ENCODE assay signal across 21 cellular contexts in the genomic region with DNA sequence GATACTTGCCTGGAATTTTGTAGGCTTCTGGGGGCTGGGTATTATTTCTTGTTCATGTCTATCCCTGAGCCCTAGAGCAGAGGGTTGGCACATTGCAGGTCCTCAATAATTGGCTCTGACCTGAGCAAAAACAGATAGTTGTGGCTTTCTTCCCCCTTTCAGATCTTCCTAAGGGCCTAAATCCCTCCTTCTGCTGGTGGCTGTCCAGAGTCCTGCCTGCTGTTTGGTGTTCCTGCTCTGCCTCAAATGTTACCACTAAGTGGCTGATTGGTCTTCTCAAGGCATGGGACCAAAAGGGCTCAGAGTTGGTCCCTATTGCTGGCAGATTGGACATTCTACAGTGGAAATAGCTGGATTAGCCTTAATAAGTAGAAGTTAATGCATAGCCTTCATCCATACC. TPM values are rescaled to one million over a fixed set of nuclear protein-coding genes. Genes with fewer than 3 reads are reported as not detected.
A peak's percentile ranks its signal among the peaks of the same experiment; 100 is the strongest.
DNase-seq lines count a peak whose midpoint lies in the region; ATAC-seq and TF ChIP-seq lines count a peak whose summit lies in the region.
"Had no signal": no experiment of that assay in that cellular context is flagged by ENCODE, and none has a peak within 500 bp of the region (broad histone marks: within the 10 kb centered on the region; RNA-seq: fewer than 3 reads in every experiment).

No MANE protein-coding gene starts in this region.

- H3K4me3 Mint-ChIP-seq in GM23338: no peak overlapping the region
- no peak overlapping the region for H3K4me3 Mint-ChIP-seq in neural crest cell
- H3K4me3 Mint-ChIP-seq in natural killer cell treated with Interleukin-12 subunit alpha and Interleukin-12 subunit beta and Interleukin-15 and Interleukin-18, amount 100 ng/mL, for 72 hours: no peak overlapping the region
- H3K4me3 Mint-ChIP-seq: CD4-positive, alpha-beta memory T cell; H9; HFFc6 had no signal

- no peak for TF ChIP-seq RAD21 in Ishikawa (IDR thresholded peaks at IDR 0.05; ENCODE audit: low read depth)

- TF ChIP-seq CTCF in GM23338 (conservative IDR thresholded peaks at IDR 0.05; ENCODE audit: low read depth in 2 of 2): no peak
- TF ChIP-seq CTCF in neural crest cell (conservative IDR thresholded peaks at IDR 0.05): no peak
- TF ChIP-seq CTCF in omental fat pad (IDR thresholded peaks at IDR 0.05): no peak

- no peaks in the 10 kb centered on the region for H3K79me2 ChIP-seq in GM23338 (replicated peaks; ENCODE audit: insufficient read depth)

- H3K27ac Mint-ChIP-seq in GM23338: no peak overlapping the region
- H3K27ac Mint-ChIP-seq in neural crest cell (ENCODE audit: unreplicated experiment): peak overlapping the region; percentile 63
- no peak overlapping the region for H3K27ac Mint-ChIP-seq in natural killer cell treated with Interleukin-12 subunit alpha and Interleukin-12 subunit beta and Interleukin-15 and Interleukin-18, amount 100 ng/mL, for 72 hours
- H3K27ac Mint-ChIP-seq: CD4-positive, alpha-beta memory T cell; HFFc6 had no signal

- H4K20me1 ChIP-seq in GM23338 (replicated peaks; ENCODE audit: insufficient read depth): no peaks in the 10 kb centered on the region

- peaks cover 26% of the 10 kb centered on the region for H3K4me1 Mint-ChIP-seq in GM23338
- peaks cover 12% of the 10 kb centered on the region for H3K4me1 Mint-ChIP-seq in neural crest cell
- no peaks in the 10 kb centered on the region for H3K4me1 Mint-ChIP-seq in natural killer cell treated with Interleukin-12 subunit alpha and Interleukin-12 subunit beta and Interleukin-15 and Interleukin-18, amount 100 ng/mL, for 72 hours (ENCODE audit: low read depth in 2 of 2)
- H3K4me1 Mint-ChIP-seq: CD4-positive, alpha-beta memory T cell had no signal

- no peak for ATAC-seq in GM23338
- no peak for ATAC-seq in omental fat pad (ENCODE audit: low FRiP score)
- no peak for ATAC-seq in natural killer cell treated with Interleukin-12 subunit alpha and Interleukin-12 subunit beta and Interleukin-15 and Interleukin-18, amount 100 ng/mL, for 72 hours
- ATAC-seq in HG03457 (IDR thresholded peaks at IDR 0.05; ENCODE audit: unreplicated experiment): no peak
- ATAC-seq: HCT116 had no signal

- peaks cover 7% of the 10 kb centered on the region for H3K36me3 ChIP-seq in GM23338 (ENCODE audit: insufficient read depth)

- peak overlapping the region; percentile 38; the same call in 1 of the 2 replicates for H2AFZ ChIP-seq in GM23338
- H2AFZ ChIP-seq: GM23248 had no signal

- H3K9me3 Mint-ChIP-seq in GM23338 (peaks cover 14% of the 10 kb centered on the region), neural crest cell (peaks cover 5% of the 10 kb centered on the region)
- H3K9me3 Mint-ChIP-seq in natural killer cell treated with Interleukin-12 subunit alpha and Interleukin-12 subunit beta and Interleukin-15 and Interleukin-18, amount 100 ng/mL, for 72 hours: peaks cover 4% of the 10 kb centered on the region
- H3K9me3 Mint-ChIP-seq: HFFc6 had no signal

- H3K36me3 Mint-ChIP-seq in GM23338 (ENCODE audit: low read depth): peaks cover 10% of the 10 kb centered on the region
- no peaks in the 10 kb centered on the region for H3K36me3 Mint-ChIP-seq in neural crest cell (ENCODE audit: low read depth)
- peaks cover 5% of the 10 kb centered on the region for H3K36me3 Mint-ChIP-seq in natural killer cell treated with Interleukin-12 subunit alpha and Interleukin-12 subunit beta and Interleukin-15 and Interleukin-18, amount 100 ng/mL, for 72 hours
- H3K36me3 Mint-ChIP-seq: CD4-positive, alpha-beta memory T cell had no signal

- H3K4me1 ChIP-seq in GM23338 (ENCODE audit: insufficient read depth): peaks cover 34% of the 10 kb centered on the region

- H3F3A ChIP-seq in GM23338 (replicated peaks; ENCODE audit: low read depth): no peaks in the 10 kb centered on the region

- 0 out of 2 replicates have a peak, but pooled peaks cover 4% of the 10 kb centered on the region for H3K9me2 ChIP-seq in GM23338 (ENCODE audit: insufficient read depth)

- no peak overlapping the region for H3K4me2 ChIP-seq in GM23338

- H3K27me3 Mint-ChIP-seq in GM23338 (ENCODE audit: insufficient read depth, low read depth, poor library complexity): peaks cover 5% of the 10 kb centered on the region
- no peaks in the 10 kb centered on the region for H3K27me3 Mint-ChIP-seq in neural crest cell (ENCODE audit: low read depth)
- peaks cover 0 to 3% of the 10 kb centered on the region in 2 donors for H3K27me3 Mint-ChIP-seq in natural killer cell treated with Interleukin-12 subunit alpha and Interleukin-12 subunit beta and Interleukin-15 and Interleukin-18, amount 100 ng/mL, for 72 hours

- no peak overlapping the region for H3K4me3 ChIP-seq in GM23338
- H3K4me3 ChIP-seq: GM23248 had no signal

- DNase-seq in GM23338 (ENCODE audit: low spot score) (no peak), neural crest cell (ENCODE audit: low read depth, low spot score) (no peak), omental fat pad (ENCODE audit: low spot score) (no peak)
- no peak for DNase-seq in natural killer cell treated with Interleukin-12 subunit alpha and Interleukin-12 subunit beta and Interleukin-15 and Interleukin-18, amount 100 ng/mL, for 72 hours (ENCODE audit: low spot score)
- DNase-seq: C1 segment of cervical spinal cord; Calu3; CD4-positive, alpha-beta memory T cell; COR-L47; DMS53; DMS79 treated with DMSO at 0.1 percent for 48 hours; GM23248; H9; HFFc6 had no signal

- no peaks in the 10 kb centered on the region for H3K27me3 ChIP-seq in GM23338 (ENCODE audit: insufficient read depth)

- H3K27ac ChIP-seq in GM23338 (ENCODE audit: low read depth): no peak overlapping the region
- H3K27ac ChIP-seq: GM23248 had no signal

- no peak for TF ChIP-seq EP300 in Ishikawa (IDR thresholded peaks at IDR 0.05; ENCODE audit: borderline replicate concordance)

TF ChIP-seq in GM23338, 12 proteins besides CTCF, POLR2A, EP300 and RAD21:
- TF ChIP-seq JUNB (IDR thresholded peaks at IDR 0.05; ENCODE audit: unreplicated experiment): no peak

TF ChIP-seq in Ishikawa, 13 proteins besides CTCF, POLR2A, EP300 and RAD21:
- TF ChIP-seq, protein P1, sequence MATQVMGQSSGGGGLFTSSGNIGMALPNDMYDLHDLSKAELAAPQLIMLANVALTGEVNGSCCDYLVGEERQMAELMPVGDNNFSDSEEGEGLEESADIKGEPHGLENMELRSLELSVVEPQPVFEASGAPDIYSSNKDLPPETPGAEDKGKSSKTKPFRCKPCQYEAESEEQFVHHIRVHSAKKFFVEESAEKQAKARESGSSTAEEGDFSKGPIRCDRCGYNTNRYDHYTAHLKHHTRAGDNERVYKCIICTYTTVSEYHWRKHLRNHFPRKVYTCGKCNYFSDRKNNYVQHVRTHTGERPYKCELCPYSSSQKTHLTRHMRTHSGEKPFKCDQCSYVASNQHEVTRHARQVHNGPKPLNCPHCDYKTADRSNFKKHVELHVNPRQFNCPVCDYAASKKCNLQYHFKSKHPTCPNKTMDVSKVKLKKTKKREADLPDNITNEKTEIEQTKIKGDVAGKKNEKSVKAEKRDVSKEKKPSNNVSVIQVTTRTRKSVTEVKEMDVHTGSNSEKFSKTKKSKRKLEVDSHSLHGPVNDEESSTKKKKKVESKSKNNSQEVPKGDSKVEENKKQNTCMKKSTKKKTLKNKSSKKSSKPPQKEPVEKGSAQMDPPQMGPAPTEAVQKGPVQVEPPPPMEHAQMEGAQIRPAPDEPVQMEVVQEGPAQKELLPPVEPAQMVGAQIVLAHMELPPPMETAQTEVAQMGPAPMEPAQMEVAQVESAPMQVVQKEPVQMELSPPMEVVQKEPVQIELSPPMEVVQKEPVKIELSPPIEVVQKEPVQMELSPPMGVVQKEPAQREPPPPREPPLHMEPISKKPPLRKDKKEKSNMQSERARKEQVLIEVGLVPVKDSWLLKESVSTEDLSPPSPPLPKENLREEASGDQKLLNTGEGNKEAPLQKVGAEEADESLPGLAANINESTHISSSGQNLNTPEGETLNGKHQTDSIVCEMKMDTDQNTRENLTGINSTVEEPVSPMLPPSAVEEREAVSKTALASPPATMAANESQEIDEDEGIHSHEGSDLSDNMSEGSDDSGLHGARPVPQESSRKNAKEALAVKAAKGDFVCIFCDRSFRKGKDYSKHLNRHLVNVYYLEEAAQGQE (IDR thresholded peaks at IDR 0.05; ENCODE audit: low read depth): peak; percentile 42; the same call in 1 of the 2 replicates
- no peak for TF ChIP-seq CEBPB (IDR thresholded peaks at IDR 0.05)

RNA-seq across cellular contexts. Expression of a gene that starts 1.1 kb away (rescaled TPM):
- 1.9 TPM in 1 of 2 replicates, not detected in the other for total RNA-seq in GM23338 (2014; rRNA removed; shearing (Covaris generic))
- 0.49 and 0.92 TPM in 2 replicates for polyA plus RNA-seq in GM23338 (2016; fragmentation: Nextera tagmentation; extraction: Ambion mirVana)
- total RNA-seq in neural crest cell (not detected in 2 replicates), omental fat pad (not detected)
- not detected for total RNA-seq in natural killer cell treated with Interleukin-12 subunit alpha and Interleukin-12 subunit beta and Interleukin-15 and Interleukin-18, amount 100 ng/mL, for 72 hours
- total RNA-seq: A172; A673; Calu3; CD4-positive, alpha-beta memory T cell; Daoy; GM23248; H4; H9; HFFc6 had no signal
- polyA plus RNA-seq: BJ; CD4-positive, alpha-beta memory T cell; GM23248 had no signal

RNA-seq across cellular contexts. Expression of a gene that starts 16.4 kb away (rescaled TPM):
- total RNA-seq in GM23338 (2014; rRNA removed; shearing (Covaris generic)): not detected in 2 replicates
- polyA plus RNA-seq in GM23338 (2016; fragmentation: Nextera tagmentation; extraction: Ambion mirVana): not detected in 2 replicates
- not detected in 2 replicates for total RNA-seq in neural crest cell
- total RNA-seq in omental fat pad: not detected
- not detected for total RNA-seq in natural killer cell treated with Interleukin-12 subunit alpha and Interleukin-12 subunit beta and Interleukin-15 and Interleukin-18, amount 100 ng/mL, for 72 hours
- total RNA-seq: A172; A673; Calu3; CD4-positive, alpha-beta memory T cell; Daoy; GM23248; H4; H9; HFFc6 had no signal
- polyA plus RNA-seq: BJ; CD4-positive, alpha-beta memory T cell; GM23248 had no signal

RNA-seq across cellular contexts. Expression of a gene that starts 17.4 kb away (rescaled TPM):
- not detected in 2 replicates for total RNA-seq in GM23338 (2014; rRNA removed; shearing (Covaris generic))
- not detected in 2 replicates for polyA plus RNA-seq in GM23338 (2016; fragmentation: Nextera tagmentation; extraction: Ambion mirVana)
- total RNA-seq in neural crest cell: not detected in 2 replicates
- total RNA-seq in omental fat pad: not detected
- not detected for total RNA-seq in natural killer cell treated with Interleukin-12 subunit alpha and Interleukin-12 subunit beta and Interleukin-15 and Interleukin-18, amount 100 ng/mL, for 72 hours
- total RNA-seq: A172; A673; Calu3; CD4-positive, alpha-beta memory T cell; Daoy; GM23248; H4; H9; HFFc6 had no signal
- polyA plus RNA-seq: BJ; CD4-positive, alpha-beta memory T cell; GM23248 had no signal

RNA-seq across cellular contexts. Expression of a gene that starts 22.7 kb away (rescaled TPM):
- 3.0 and 3.4 TPM in 2 replicates for total RNA-seq in GM23338 (2014; rRNA removed; shearing (Covaris generic))
- 22.6 and 23.9 TPM in 2 replicates for polyA plus RNA-seq in GM23338 (2016; fragmentation: Nextera tagmentation; extraction: Ambion mirVana)
- not detected in 2 replicates for total RNA-seq in neural crest cell
- total RNA-seq in omental fat pad: not detected
- total RNA-seq in natural killer cell treated with Interleukin-12 subunit alpha and Interleukin-12 subunit beta and Interleukin-15 and Interleukin-18, amount 100 ng/mL, for 72 hours: not detected
- total RNA-seq: A172; A673; Calu3; CD4-positive, alpha-beta memory T cell; Daoy; GM23248; H4; H9; HFFc6 had no signal
- polyA plus RNA-seq: BJ; CD4-positive, alpha-beta memory T cell; GM23248 had no signal

RNA-seq across cellular contexts. Expression of a gene that starts 42.8 kb away (rescaled TPM):
- total RNA-seq in GM23338 (2014; rRNA removed; shearing (Covaris generic)): 3.1 TPM in 1 of 2 replicates, not detected in the other
- polyA plus RNA-seq in GM23338 (2016; fragmentation: Nextera tagmentation; extraction: Ambion mirVana): 0.64 and 0.92 TPM in 2 replicates
- total RNA-seq in neural crest cell (0.73 and 1.0 TPM in 2 replicates), omental fat pad (not detected)
- total RNA-seq in natural killer cell treated with Interleukin-12 subunit alpha and Interleukin-12 subunit beta and Interleukin-15 and Interleukin-18, amount 100 ng/mL, for 72 hours: not detected
- total RNA-seq: A172; A673; Calu3; CD4-positive, alpha-beta memory T cell; Daoy; GM23248; H4; H9; HFFc6 had no signal
- polyA plus RNA-seq: BJ; CD4-positive, alpha-beta memory T cell; GM23248 had no signal
